In genomic region chr7:88314092-88314491, GRCh38 we compare ENCODE assay signal across 24 cellular contexts. TPM values are rescaled to one million over a fixed set of nuclear protein-coding genes. Genes with fewer than 3 reads are reported as not detected.
DNase-seq lines count a peak whose midpoint lies in the region; ATAC-seq and TF ChIP-seq lines count a peak whose summit lies in the region.
"Had no signal": no experiment of that assay in that cellular context is flagged by ENCODE, and none has a peak within 500 bp of the region (broad histone marks: within the 10 kb centered on the region; RNA-seq: fewer than 3 reads in every experiment).

No MANE protein-coding gene starts in this region.

- DNase-seq in Right ventricle myocardium superior (no peak), right atrium auricular region (ENCODE audit: low spot score) (no peak), OCI-M1 (lab: John Stamatoyannopoulos, UW) (peak; percentile 60), right cardiac atrium (no peak), T-helper 9 cell (no peak), OCI-M2 (lab: John Stamatoyannopoulos, UW; ENCODE audit: unreplicated experiment) (no peak), SK-N-DZ (ENCODE audit: low spot score) (no peak)
- DNase-seq: activated CD4-positive, alpha-beta memory T cell treated with anti-CD3 and anti-CD28 coated beads for 36 hours; activated naive CD4-positive, alpha-beta T cell; anterior cingulate cortex; cerebellar nuclear complex; GOT3; hippocampal formation; kidney; midbrain; NCI-H526; retina; stimulated activated CD4-positive, alpha-beta T cell treated with anti-CD3 and anti-CD28 coated beads, Interleukin-15, amount 100 ng/mL, for 24 hours; stimulated activated naive CD4-positive, alpha-beta T cell; tibial artery had no signal

- ATAC-seq in Right ventricle myocardium superior (ENCODE audit: poor library complexity) (peak; percentile 28), right cardiac atrium (peak; percentile 56 to 59), GM18868 (IDR thresholded peaks at IDR 0.05; ENCODE audit: unreplicated experiment) (no peak)
- ATAC-seq: A549 had no signal

- WGBS in right cardiac atrium, result 20% methylated on average over 4 of the region's 4 CpGs

- H3K36me3 ChIP-seq in right atrium auricular region, result no peaks in the 10 kb centered on the region
- H3K36me3 ChIP-seq: neural progenitor cell, tibial artery had no signal

- peaks cover 0 to 37% of the 10 kb centered on the region in 2 donors for H3K4me1 ChIP-seq in right atrium auricular region
- H3K4me1 ChIP-seq in right cardiac atrium (ENCODE audit: control insufficient read depth, insufficient read depth, low read length), result peaks cover 2% of the 10 kb centered on the region
- H3K4me1 ChIP-seq: A549, neural progenitor cell had no signal

- H3K9me3 ChIP-seq in right atrium auricular region, result no peaks in the 10 kb centered on the region
- H3K9me3 ChIP-seq in right cardiac atrium (ENCODE audit: control insufficient read depth, low read length), result no peaks in the 10 kb centered on the region
- H3K9me3 ChIP-seq: A549, tibial artery had no signal

- H3K27me3 ChIP-seq in right atrium auricular region (no peaks in the 10 kb centered on the region), right cardiac atrium (ENCODE audit: control insufficient read depth, insufficient read depth) (no peaks in the 10 kb centered on the region)
- H3K27me3 ChIP-seq: neural progenitor cell, tibial artery had no signal

- no peak overlapping the region for H3K27ac ChIP-seq in right atrium auricular region
- H3K27ac ChIP-seq in right cardiac atrium (ENCODE audit: low read length), result no peak overlapping the region
- H3K27ac ChIP-seq: A549, C4-2B, neural progenitor cell, tibial artery had no signal

- H3K4me3 ChIP-seq in right atrium auricular region (no peak overlapping the region), right cardiac atrium (ENCODE audit: low read length) (no peak overlapping the region)
- H3K4me3 ChIP-seq: A549, neural progenitor cell, tibial artery had no signal

- intact Hi-C loops in Right ventricle myocardium superior (cut with DNase I) (no loop called here), right cardiac atrium (cut with DNase I) (no loop called here)

- TF ChIP-seq CTCF in right atrium auricular region (IDR thresholded peaks at IDR 0.05), result no peak

RNA-seq across cellular contexts. Expression of gene STEAP4, which starts 7.4 kb away (rescaled TPM):
- total RNA-seq in Right ventricle myocardium superior, result 20.1 TPM
- total RNA-seq in right atrium auricular region, result 10 to 100 TPM in 1 of 2 donors, 1 to 10 TPM in 1; 9.6 to 44.2 TPM
- 10 to 100 TPM; 26.0 to 56.1 (median 38.1) TPM for total RNA-seq in right cardiac atrium
- polyA plus RNA-seq in right cardiac atrium, result 10.6 TPM
- 0.01 TPM in 1 of 2 replicates, not detected in the other for polyA plus RNA-seq in SK-N-DZ (2014; cell fraction: cytosol; rRNA removed)
- polyA plus RNA-seq in SK-N-DZ (2014; cell fraction: nucleus; rRNA removed), result not detected in 2 replicates
- total RNA-seq: activated CD4-positive, alpha-beta memory T cell treated with anti-CD3 and anti-CD28 coated beads for 36 hours had no signal
- polyA plus RNA-seq: A549 had no signal
